In the genomic region with DNA sequence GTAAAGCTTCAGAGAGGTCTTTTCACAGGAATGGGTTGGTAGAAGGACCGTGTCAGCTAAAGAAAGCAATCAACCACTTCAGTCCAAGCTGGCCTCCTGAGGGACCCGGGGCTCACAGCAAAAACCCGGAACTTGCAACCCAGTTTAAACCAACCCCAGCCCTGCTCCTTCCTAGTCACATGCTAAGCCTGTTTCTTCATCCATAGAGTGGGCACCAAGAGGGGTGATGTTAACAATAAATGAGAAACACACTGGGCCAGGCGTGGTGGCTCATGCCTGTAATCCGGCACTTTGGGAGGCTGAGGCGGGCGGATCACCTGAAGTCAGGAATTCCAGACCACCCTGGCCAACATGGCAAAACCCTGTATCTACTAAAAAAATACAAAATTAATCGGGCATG, we compare ENCODE assay signal across 17 cellular contexts. TPM values are rescaled to one million over a fixed set of nuclear protein-coding genes. Genes with fewer than 3 reads are reported as not detected.
DNase-seq lines count a peak whose midpoint lies in the region; ATAC-seq and TF ChIP-seq lines count a peak whose summit lies in the region.
"Had no signal": no experiment of that assay in that cellular context is flagged by ENCODE, and none has a peak within 500 bp of the region (broad histone marks: within the 10 kb centered on the region; RNA-seq: fewer than 3 reads in every experiment).

No MANE protein-coding gene starts in this region.

- no peak overlapping the region for H3K4me3 Mint-ChIP-seq in MCF 10A (ENCODE audit: unreplicated experiment)
- H3K4me3 Mint-ChIP-seq: activated CD4-positive, alpha-beta T cell treated with anti-CD3 and anti-CD28 coated beads, Interleukin-2, amount 10 ng/mL, durations not matched to agents 24 days and 14 days; endodermal cell had no signal

- intact Hi-C loops in MCF 10A (cut with micrococcal nuclease) (no loop called here), mammary epithelial cell (cut with micrococcal nuclease) (loop anchor here (5.0 kb wide), 1 partner anchor 36 kb away; no protein-coding TSS in a partner anchor), ascending aorta (cut with DNase I) (loop anchor here (1.0 kb wide), 2 partner anchors 63 to 68 kb away; partner anchors contain the start of gene PPA1)

- H3K9me3 Mint-ChIP-seq in MCF 10A (ENCODE audit: unreplicated experiment) = no peaks in the 10 kb centered on the region
- H3K9me3 Mint-ChIP-seq: activated CD4-positive, alpha-beta T cell treated with anti-CD3 and anti-CD28 coated beads, Interleukin-2, amount 10 ng/mL, durations not matched to agents 24 days and 14 days; endodermal cell had no signal

- WGBS in mammary epithelial cell (ENCODE audit: low coverage, missing lambda C conversion rate) = 98% methylated on average over 7 of the region's 8 CpGs
- 90 to 91% methylated on average over 8 of the region's 8 CpGs for WGBS in tibial nerve, 2 donors

- H3K27me3 ChIP-seq in mammary epithelial cell (ENCODE audit: insufficient read depth, low read length) (no peaks in the 10 kb centered on the region), ascending aorta (no peaks in the 10 kb centered on the region), muscle layer of colon (ENCODE audit: control insufficient read depth in 1 of 2, insufficient read depth in 2 of 2, low read length in 2 of 2) (no peaks in the 10 kb centered on the region), tibial nerve (no peaks in the 10 kb centered on the region)
- H3K27me3 ChIP-seq: pancreas had no signal

- peaks cover 17% of the 10 kb centered on the region for H3K4me1 Mint-ChIP-seq in MCF 10A (ENCODE audit: insufficient read depth, unreplicated experiment)

- no peaks in the 10 kb centered on the region for H3K27me3 Mint-ChIP-seq in MCF 10A (ENCODE audit: insufficient read depth, unreplicated experiment)
- H3K27me3 Mint-ChIP-seq: activated CD4-positive, alpha-beta T cell treated with anti-CD3 and anti-CD28 coated beads, Interleukin-2, amount 10 ng/mL, durations not matched to agents 24 days and 14 days had no signal

- POLR2A ChIA-PET in MCF 10A (lab: Yijun Ruan, JAX) = interaction anchor here (0.7 to 2.8 kb wide), 7 partner anchors 28 to 109 kb away, joined by 3 to 17 read pairs (median 4); partner anchors contain the start of gene PPA1

- in situ Hi-C loops in mammary epithelial cell (cut with MboI; ENCODE audit: low sequenced_read_pairs in 2 of 2) = no loop called here

- no peak overlapping the region for H3K4me2 ChIP-seq in mammary epithelial cell (ENCODE audit: insufficient read depth, low read depth, low read length)

- no peaks in the 10 kb centered on the region for H4K20me1 ChIP-seq in mammary epithelial cell (ENCODE audit: insufficient read depth, low read length)

- H3K79me2 ChIP-seq in mammary epithelial cell (ENCODE audit: insufficient read depth, low read length) = no peaks in the 10 kb centered on the region

- TF ChIP-seq CTCF in MCF 10A (IDR thresholded peaks at IDR 0.05; ENCODE audit: unreplicated experiment) (no peak), mammary epithelial cell (conservative IDR thresholded peaks at IDR 0.05 in 1 of 2, IDR thresholded peaks at IDR 0.05 in 1 of 2; ENCODE audit: extremely low read depth in 1 of 2, insufficient read depth in 1 of 2, low read depth in 1 of 2, low read length in 2 of 2) (no peak), ascending aorta (IDR thresholded peaks at IDR 0.05) (no peak), tibial nerve (IDR thresholded peaks at IDR 0.05) (no peak)

- H3K27ac ChIP-seq in mammary epithelial cell (ENCODE audit: insufficient read depth, low read depth, low read length) (no peak overlapping the region), ascending aorta (peak overlapping the region; percentile 76 to 77), muscle layer of colon (ENCODE audit: low read depth, low read length) (peak overlapping the region; percentile 0), tibial nerve (peak overlapping the region; percentile 30 to 81 (median 68))

- H3K9me3 ChIP-seq in mammary epithelial cell (replicated peaks; ENCODE audit: insufficient read depth, low read length) (peaks cover 4% of the 10 kb centered on the region), ascending aorta (no peaks in the 10 kb centered on the region), muscle layer of colon (ENCODE audit: low read length) (no peaks in the 10 kb centered on the region), tibial nerve (no peaks in the 10 kb centered on the region)
- H3K9me3 ChIP-seq: pancreas had no signal

- H3K4me1 ChIP-seq in mammary epithelial cell (ENCODE audit: insufficient read depth, low read length) = peaks cover 15% of the 10 kb centered on the region
- peaks cover 4 to 9% of the 10 kb centered on the region in 2 donors for H3K4me1 ChIP-seq in ascending aorta
- peaks cover 13% of the 10 kb centered on the region for H3K4me1 ChIP-seq in muscle layer of colon (ENCODE audit: insufficient read depth, low read length)
- H3K4me1 ChIP-seq in tibial nerve = peaks cover 0 to 18% (median 4%) of the 10 kb centered on the region in 4 donors

- CTCF ChIA-PET in MCF 10A (lab: Yijun Ruan, JAX) (interaction anchor here (0.7 to 1.0 kb wide), 3 partner anchors 64 to 1341 kb away, joined by 3 to 8 read pairs (median 3); no protein-coding TSS in a partner anchor), mammary epithelial cell (lab: Charles Lee; ENCODE audit: low non-redundant PET) (no interaction called here)

- H3K27ac Mint-ChIP-seq in MCF 10A (ENCODE audit: low read depth, unreplicated experiment) = peak overlapping the region; percentile 80
- H3K27ac Mint-ChIP-seq: activated CD4-positive, alpha-beta T cell treated with anti-CD3 and anti-CD28 coated beads, Interleukin-2, amount 10 ng/mL, durations not matched to agents 24 days and 14 days; endodermal cell had no signal

- BruUV-seq in MCF 10A (replicated peaks; lab: Mats Ljungman, UMichigan) (no TSS peak), mammary epithelial cell (replicated peaks; lab: Mats Ljungman, UMichigan) (no TSS peak)

- no peak overlapping the region for H2AFZ ChIP-seq in mammary epithelial cell (ENCODE audit: low read depth, low read length)

- dilution Hi-C loops in mammary epithelial cell (cut with HindIII; ENCODE audit: low sequenced_read_pairs) = loop anchor here (10.0 kb wide), 2 partner anchors 59 to 249 kb away; no protein-coding TSS in a partner anchor

- DNase-seq in MCF 10A (ENCODE audit: unreplicated experiment) = no peak
- no peak for DNase-seq in mammary epithelial cell
- DNase-seq in ascending aorta (ENCODE audit: low spot score in 2 of 2) = no peak
- no peak for DNase-seq in tibial nerve (ENCODE audit: low spot score in 2 of 2)
- no peak for DNase-seq in GM03348 (ENCODE audit: low spot score)
- DNase-seq in germinal center (ENCODE audit: low spot score) = no peak
- DNase-seq: activated CD4-positive, alpha-beta T cell treated with anti-CD3 and anti-CD28 coated beads, Interleukin-2, amount 10 ng/mL, durations not matched to agents 24 days and 14 days; activated gamma-delta T cell; endodermal cell; NCI-H187; stimulated activated CD4-positive, alpha-beta T cell treated with anti-CD3 and anti-CD28 coated beads, Interleukin-4, amount 100 ng/mL, for 4 hours had no signal

- H3K9ac ChIP-seq in mammary epithelial cell (ENCODE audit: insufficient read depth, low read length) (no peak overlapping the region), muscle layer of colon (ENCODE audit: low read length) (no peak overlapping the region)

- H3K36me3 Mint-ChIP-seq in MCF 10A (ENCODE audit: insufficient read depth, unreplicated experiment) = no peaks in the 10 kb centered on the region

- no peak for ATAC-seq in HG03457 (IDR thresholded peaks at IDR 0.05; ENCODE audit: unreplicated experiment)
- ATAC-seq: GM12878 had no signal

- no peak for TF ChIP-seq EP300 in tibial nerve (IDR thresholded peaks at IDR 0.05)

- H3K36me3 ChIP-seq in mammary epithelial cell (ENCODE audit: insufficient read depth, low read length) (no peaks in the 10 kb centered on the region), ascending aorta (peaks cover 0 to 3% of the 10 kb centered on the region in 2 donors), muscle layer of colon (ENCODE audit: insufficient read depth, low read length) (no peaks in the 10 kb centered on the region), tibial nerve (peaks cover 0 to 15% (median 0%) of the 10 kb centered on the region in 3 donors)
- H3K36me3 ChIP-seq: pancreas had no signal

- no peak for TF ChIP-seq POLR2A in tibial nerve (IDR thresholded peaks at IDR 0.05)

- H3K4me3 ChIP-seq in mammary epithelial cell (replicated peaks in 1 of 3; ENCODE audit: insufficient read depth in 1 of 3, low read depth in 2 of 3, low read length in 3 of 3) (no peak overlapping the region), ascending aorta (no peak overlapping the region), muscle layer of colon (ENCODE audit: low read depth in 1 of 2, low read length in 2 of 2) (no peak overlapping the region), tibial nerve (no peak overlapping the region)
- H3K4me3 ChIP-seq: GM12878, pancreas had no signal

RNA-seq across cellular contexts. Expression of gene NPFFR1, which starts 12.1 kb away (rescaled TPM):
- total RNA-seq in MCF 10A (2022) (not detected in 2 replicates), mammary epithelial cell (under 1 TPM in 1 of 2 donors, not detected in 1; under 0.01 TPM), ascending aorta (not detected), tibial nerve (1 to 10 TPM; 1.8 to 5.7 (median 4.4) TPM)
- 0.01 TPM for polyA plus RNA-seq in mammary epithelial cell
- not detected for polyA minus RNA-seq in mammary epithelial cell
- total RNA-seq: activated CD4-positive, alpha-beta T cell treated with anti-CD3 and anti-CD28 coated beads, Interleukin-2, amount 10 ng/mL, durations not matched to agents 24 days and 14 days; GM12878; M059J had no signal
- polyA plus RNA-seq: BJ had no signal
